18 cellular contexts compared by ENCODE assay signal in genomic region chr10:96153065-96153464, GRCh38.
"Had no signal": no experiment of that assay in that cellular context is flagged by ENCODE, and none has a peak within 500 bp of the region (broad histone marks: within the 10 kb centered on the region; RNA-seq: fewer than 3 reads in every experiment).

No MANE protein-coding gene starts in this region.

- FAIRE-seq: endometrium, frontal cortex had no signal

- H3K9me3 Mint-ChIP-seq: activated naive CD4-positive, alpha-beta T cell treated with anti-CD3 and anti-CD28 coated beads, Interleukin-2, amount 10 ng/mL, durations not matched to agents 7 days and 5 days; neural crest cell had no signal

- DNase-seq: activated CD4-positive, CD25-positive, alpha-beta regulatory T cell treated with anti-CD3 and anti-CD28 coated beads, Interleukin-2, amount 50 U/mL, for 72 hours; activated effector memory CD4-positive, alpha-beta T cell treated with Interleukin-2 at 50 U/mL for 16 hours; activated naive CD4-positive, alpha-beta T cell treated with anti-CD3 and anti-CD28 coated beads, Interleukin-2, amount 10 ng/mL, durations not matched to agents 7 days and 5 days; aorta; kidney glomerular epithelial cell; left ventricle myocardium superior; stomach; T1000; testis; upper lobe of left lung had no signal

- H3K9me3 ChIP-seq: breast epithelium, prostate gland, right atrium auricular region, stomach, testis, upper lobe of left lung had no signal

- H3K27me3 ChIP-seq: breast epithelium, right atrium auricular region, stomach, testis, upper lobe of left lung had no signal

- H3K27ac ChIP-seq: breast epithelium, coronary artery, prostate gland, right atrium auricular region, stomach, testis, upper lobe of left lung, VCaP had no signal

- H3K4me1 ChIP-seq: breast epithelium, prostate gland, right atrium auricular region, stomach, testis, upper lobe of left lung had no signal

- H3K4me3 ChIP-seq: breast epithelium, coronary artery, prostate gland, right atrium auricular region, stomach, testis, upper lobe of left lung had no signal

- H3K4me3 Mint-ChIP-seq: activated naive CD4-positive, alpha-beta T cell treated with anti-CD3 and anti-CD28 coated beads, Interleukin-2, amount 10 ng/mL, durations not matched to agents 7 days and 5 days; neural crest cell had no signal

- H3K27me3 Mint-ChIP-seq: activated naive CD4-positive, alpha-beta T cell treated with anti-CD3 and anti-CD28 coated beads, Interleukin-2, amount 10 ng/mL, durations not matched to agents 7 days and 5 days had no signal

- H3K4me1 Mint-ChIP-seq: activated naive CD4-positive, alpha-beta T cell treated with anti-CD3 and anti-CD28 coated beads, Interleukin-2, amount 10 ng/mL, durations not matched to agents 7 days and 5 days had no signal

- H3K27ac Mint-ChIP-seq: activated naive CD4-positive, alpha-beta T cell treated with anti-CD3 and anti-CD28 coated beads, Interleukin-2, amount 10 ng/mL, durations not matched to agents 7 days and 5 days had no signal

- ATAC-seq: left ventricle myocardium superior had no signal
